Comparison of ENCODE assay signal across 20 cellular contexts in genomic region chr3:150275946-150276345, GRCh38.
"Had no signal": no experiment of that assay in that cellular context is flagged by ENCODE, and none has a peak within 500 bp of the region (broad histone marks: within the 10 kb centered on the region; RNA-seq: fewer than 3 reads in every experiment).

No MANE protein-coding gene starts in this region.

- H3K27me3 Mint-ChIP-seq: activated CD4-positive, alpha-beta T cell treated with anti-CD3 and anti-CD28 coated beads for 36 hours; brain; dendritic cell treated with granulocyte-macrophage colony-stimulating factor and Interleukin-4, amounts not matched to agents 40 ng/mL and 50 ng/mL, for 4 days had no signal

- H3K27ac ChIP-seq: neutrophil, thyroid gland had no signal

- H3K4me1 Mint-ChIP-seq: activated CD4-positive, alpha-beta T cell treated with anti-CD3 and anti-CD28 coated beads for 36 hours; central memory CD8-positive, alpha-beta T cell; naive thymus-derived CD8-positive, alpha-beta T cell; stimulated activated naive B cell treated with anti-CD40 and anti-IgM and Interleukin-4, amounts not matched to agents 10 μg/mL and 1 μg/mL and 100 μg/mL, for 72 hours had no signal

- H3K4me3 Mint-ChIP-seq: activated CD4-positive, alpha-beta T cell treated with anti-CD3 and anti-CD28 coated beads for 36 hours; activated CD8-positive, alpha-beta T cell treated with anti-CD3 and anti-CD28 coated beads, Interleukin-2, amount 10 ng/mL, durations not matched to agents 7 days and 5 days; brain; central memory CD8-positive, alpha-beta T cell; dendritic cell treated with granulocyte-macrophage colony-stimulating factor and Interleukin-4, amounts not matched to agents 40 ng/mL and 50 ng/mL, for 4 days; effector memory CD8-positive, alpha-beta T cell; naive thymus-derived CD8-positive, alpha-beta T cell; stimulated activated naive B cell treated with anti-CD40 and anti-IgM and Interleukin-4, amounts not matched to agents 10 μg/mL and 1 μg/mL and 100 μg/mL, for 72 hours; T-helper 1 cell treated with Interleukin-12 subunit alpha and Interleukin-12 subunit beta and Interleukin-4 antibody, amounts not matched to agents 30 μg/mL and 1 μg/mL, for 36 hours had no signal

- H3K36me3 Mint-ChIP-seq: activated naive CD4-positive, alpha-beta T cell treated with anti-CD3 and anti-CD28 coated beads, Interleukin-2, amount 50 U/mL, for 72 hours; brain; naive thymus-derived CD8-positive, alpha-beta T cell; stimulated activated naive B cell treated with anti-CD40 and anti-IgM and Interleukin-4, amounts not matched to agents 10 μg/mL and 1 μg/mL and 100 μg/mL, for 72 hours had no signal

- H3K9me3 ChIP-seq: mucosa of descending colon, neutrophil, thyroid gland had no signal

- H3K9me3 Mint-ChIP-seq: activated naive CD4-positive, alpha-beta T cell treated with anti-CD3 and anti-CD28 coated beads, Interleukin-2, amount 50 U/mL, for 72 hours; central memory CD8-positive, alpha-beta T cell; effector memory CD8-positive, alpha-beta T cell; naive thymus-derived CD8-positive, alpha-beta T cell; T-helper 1 cell treated with Interleukin-12 subunit alpha and Interleukin-12 subunit beta and Interleukin-4 antibody, amounts not matched to agents 30 μg/mL and 1 μg/mL, for 36 hours had no signal

- H3K27ac Mint-ChIP-seq: activated CD4-positive, alpha-beta T cell treated with anti-CD3 and anti-CD28 coated beads for 36 hours; activated CD8-positive, alpha-beta T cell treated with anti-CD3 and anti-CD28 coated beads, Interleukin-2, amount 10 ng/mL, durations not matched to agents 7 days and 5 days; activated naive CD4-positive, alpha-beta T cell treated with anti-CD3 and anti-CD28 coated beads, Interleukin-2, amount 50 U/mL, for 72 hours; brain; dendritic cell treated with granulocyte-macrophage colony-stimulating factor and Interleukin-4, amounts not matched to agents 40 ng/mL and 50 ng/mL, for 4 days; effector memory CD8-positive, alpha-beta T cell; naive thymus-derived CD8-positive, alpha-beta T cell; stimulated activated naive B cell treated with anti-CD40 and anti-IgM and Interleukin-4, amounts not matched to agents 10 μg/mL and 1 μg/mL and 100 μg/mL, for 72 hours; T-helper 1 cell treated with Interleukin-12 subunit alpha and Interleukin-12 subunit beta and Interleukin-4 antibody, amounts not matched to agents 30 μg/mL and 1 μg/mL, for 36 hours had no signal

- H3K36me3 ChIP-seq: neutrophil, thyroid gland had no signal

- ATAC-seq: activated CD4-positive, alpha-beta T cell treated with anti-CD3 and anti-CD28 coated beads for 36 hours; activated CD8-positive, alpha-beta T cell treated with anti-CD3 and anti-CD28 coated beads, Interleukin-2, amount 10 ng/mL, durations not matched to agents 7 days and 5 days; activated naive CD4-positive, alpha-beta T cell treated with anti-CD3 and anti-CD28 coated beads, Interleukin-2, amount 50 U/mL, for 72 hours; effector memory CD8-positive, alpha-beta T cell; mucosa of descending colon; naive thymus-derived CD8-positive, alpha-beta T cell; stimulated activated naive B cell treated with anti-CD40 and anti-IgM and Interleukin-4, amounts not matched to agents 10 μg/mL and 1 μg/mL and 100 μg/mL, for 72 hours had no signal

- H3K27me3 ChIP-seq: neutrophil, thyroid gland had no signal

- DNase-seq: activated CD4-positive, alpha-beta T cell treated with anti-CD3 and anti-CD28 coated beads for 36 hours; activated CD8-positive, alpha-beta memory T cell treated with anti-CD3 and anti-CD28 coated beads, Interleukin-2, amount 50 U/mL, for 4 hours; activated CD8-positive, alpha-beta T cell treated with anti-CD3 and anti-CD28 coated beads, Interleukin-2, amount 10 ng/mL, durations not matched to agents 7 days and 5 days; activated gamma-delta T cell; activated T-cell treated with anti-CD3 and anti-CD28 coated beads, Interleukin-2, amount 50 U/mL, for 48 hours; amygdala; effector memory CD8-positive, alpha-beta T cell; mucosa of descending colon; naive thymus-derived CD8-positive, alpha-beta T cell; posterior cingulate gyrus; stimulated activated CD4-positive, alpha-beta T cell treated with anti-CD3 and anti-CD28 coated beads, Interleukin-15, amount 100 ng/mL, for 24 hours; stimulated activated CD4-positive, alpha-beta T cell treated with anti-CD3 and anti-CD28 coated beads, Interleukin-4, amount 100 ng/mL, for 1 hour; stimulated activated naive B cell treated with anti-CD40 and anti-IgM and Interleukin-4, amounts not matched to agents 10 μg/mL and 1 μg/mL and 100 μg/mL, for 72 hours; thyroid gland had no signal

- H3K4me3 ChIP-seq: mucosa of descending colon, thyroid gland had no signal
